Comparison of ENCODE assay signal across 8 cellular contexts in the genomic region with DNA sequence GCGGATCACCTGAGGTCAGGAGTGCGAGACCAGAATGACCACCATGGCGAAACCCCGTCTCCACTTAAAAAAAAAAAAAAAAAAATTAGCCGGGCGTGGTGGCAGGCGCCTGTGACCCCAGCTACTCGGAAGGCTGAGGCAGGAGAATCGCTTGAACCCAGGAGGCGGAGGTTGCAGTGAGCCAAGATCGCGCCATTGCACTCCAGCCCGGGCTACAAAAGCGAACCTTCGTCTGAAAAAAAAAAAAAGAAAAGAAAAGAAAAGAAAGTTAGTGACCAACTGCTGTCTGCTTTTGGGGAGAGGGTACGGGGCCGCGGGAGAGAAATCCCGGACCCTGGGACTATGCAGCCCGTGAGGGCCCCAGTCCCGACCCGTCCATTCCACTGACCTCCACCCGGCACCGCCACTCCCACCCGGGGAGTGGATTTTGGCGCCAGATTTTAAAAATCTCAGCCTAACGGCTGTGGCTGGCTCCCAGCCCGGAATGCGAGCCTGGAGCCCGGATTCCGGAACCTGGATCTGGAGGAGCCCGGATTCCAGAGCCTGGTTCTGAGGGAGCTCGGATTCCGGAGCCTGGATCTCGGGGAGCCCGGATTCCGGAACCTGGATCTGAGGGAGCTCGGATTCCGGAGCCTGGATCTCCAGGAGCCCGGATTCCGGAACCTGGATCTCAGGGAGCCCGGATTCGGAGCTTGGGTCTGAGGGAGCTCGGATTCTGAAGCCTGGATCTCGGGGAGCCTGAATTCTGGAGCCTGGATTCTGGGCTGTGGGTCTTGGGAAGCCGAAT. TPM values are rescaled to one million over a fixed set of nuclear protein-coding genes. Genes with fewer than 3 reads are reported as not detected.
DNase-seq lines count a peak whose midpoint lies in the region; ATAC-seq lines count a peak whose summit lies in the region.

No MANE protein-coding gene starts in this region.

- intact Hi-C loops in activated CD4-positive, alpha-beta T cell treated with anti-CD3 and anti-CD28 coated beads for 36 hours (cut with DNase I, micrococcal nuclease): loop anchor here in 1 of 2 experiments (1.0 kb wide), 1 partner anchor 322 kb away; a partner anchor contains a TSS

- peaks cover 4% of the 10 kb centered on the region for H3K36me3 ChIP-seq in NT2/D1 (ENCODE audit: insufficient read depth, insufficient read length, low read length)

- peaks cover 2% of the 10 kb centered on the region for H3K27me3 Mint-ChIP-seq in activated CD4-positive, alpha-beta T cell treated with anti-CD3 and anti-CD28 coated beads for 36 hours
- H3K27me3 Mint-ChIP-seq in stimulated activated naive CD8-positive, alpha-beta T cell treated with anti-CD3 and anti-CD28 coated beads, Interleukin-15, amount 100 ng/mL, for 72 hours: no peaks in the 10 kb centered on the region

- H3K9ac ChIP-seq in NT2/D1 (ENCODE audit: insufficient read length, low read depth): peak overlapping the region; percentile 89

- no peaks in the 10 kb centered on the region for H3K9me3 Mint-ChIP-seq in activated CD4-positive, alpha-beta T cell treated with anti-CD3 and anti-CD28 coated beads for 36 hours (ENCODE audit: low read depth)
- H3K9me3 Mint-ChIP-seq in stimulated activated naive CD8-positive, alpha-beta T cell treated with anti-CD3 and anti-CD28 coated beads, Interleukin-15, amount 100 ng/mL, for 72 hours: no peaks in the 10 kb centered on the region

- H3K9me3 ChIP-seq in NT2/D1 (ENCODE audit: insufficient read depth, low read length): no peaks in the 10 kb centered on the region

- ATAC-seq in activated CD4-positive, alpha-beta T cell treated with anti-CD3 and anti-CD28 coated beads for 36 hours: no peak
- peak; percentile 71 for ATAC-seq in left lobe of liver
- ATAC-seq in stimulated activated naive CD8-positive, alpha-beta T cell treated with anti-CD3 and anti-CD28 coated beads, Interleukin-15, amount 100 ng/mL, for 72 hours: no peak
- ATAC-seq in HG03439 (IDR thresholded peaks at IDR 0.05; ENCODE audit: unreplicated experiment): no peak
- no peak for ATAC-seq in GM21723 (IDR thresholded peaks at IDR 0.05; ENCODE audit: unreplicated experiment)

- no peaks in the 10 kb centered on the region for H3K36me3 Mint-ChIP-seq in activated CD4-positive, alpha-beta T cell treated with anti-CD3 and anti-CD28 coated beads for 36 hours (ENCODE audit: low read depth)

- peak overlapping the region; percentile 64 for H3K4me3 ChIP-seq in NT2/D1 (ENCODE audit: insufficient read length, low read depth)

- no peaks in the 10 kb centered on the region for H3K27me3 ChIP-seq in NT2/D1 (ENCODE audit: insufficient read depth, insufficient read length)

- DNase-seq in activated CD4-positive, alpha-beta T cell treated with anti-CD3 and anti-CD28 coated beads for 36 hours: no peak
- DNase-seq in activated CD4-positive, alpha-beta T cell treated with anti-CD3 and anti-CD28 coated beads for 1 hour: no peak
- DNase-seq in NT2/D1 (ENCODE audit: low read depth, low spot score) (peak; percentile 99), dermis microvascular lymphatic vessel endothelial cell (ENCODE audit: low read depth in 2 of 2) (peak; percentile 91 to 93), left lobe of liver (ENCODE audit: low spot score) (peak; percentile 85)
- no peak for DNase-seq in stimulated activated naive CD8-positive, alpha-beta T cell treated with anti-CD3 and anti-CD28 coated beads, Interleukin-15, amount 100 ng/mL, for 72 hours

- POLR2A ChIA-PET in activated CD4-positive, alpha-beta T cell treated with anti-CD3 and anti-CD28 coated beads for 36 hours (lab: Charles Lee): interaction anchor here (0.7 kb wide), 1 partner anchor 300 kb away, joined by 5 read pairs; no protein-coding TSS in a partner anchor

- H3K4me1 Mint-ChIP-seq in activated CD4-positive, alpha-beta T cell treated with anti-CD3 and anti-CD28 coated beads for 36 hours: peaks cover 3% of the 10 kb centered on the region
- H3K4me1 Mint-ChIP-seq in stimulated activated naive CD8-positive, alpha-beta T cell treated with anti-CD3 and anti-CD28 coated beads, Interleukin-15, amount 100 ng/mL, for 72 hours: peaks cover 31% of the 10 kb centered on the region

- peak overlapping the region; percentile 77 for H3K4me3 Mint-ChIP-seq in activated CD4-positive, alpha-beta T cell treated with anti-CD3 and anti-CD28 coated beads for 36 hours
- H3K4me3 Mint-ChIP-seq in stimulated activated naive CD8-positive, alpha-beta T cell treated with anti-CD3 and anti-CD28 coated beads, Interleukin-15, amount 100 ng/mL, for 72 hours: peak overlapping the region; percentile 90 to 91

- H3K27ac Mint-ChIP-seq in activated CD4-positive, alpha-beta T cell treated with anti-CD3 and anti-CD28 coated beads for 36 hours: no peak overlapping the region
- peak overlapping the region in 1 of 2 donors; percentile 96 for H3K27ac Mint-ChIP-seq in stimulated activated naive CD8-positive, alpha-beta T cell treated with anti-CD3 and anti-CD28 coated beads, Interleukin-15, amount 100 ng/mL, for 72 hours

- H3K4me1 ChIP-seq in NT2/D1 (ENCODE audit: insufficient read depth, insufficient read length): peaks cover 5% of the 10 kb centered on the region

- CTCF ChIA-PET in activated CD4-positive, alpha-beta T cell treated with anti-CD3 and anti-CD28 coated beads for 36 hours (lab: Charles Lee): interaction anchor here (0.7 to 1.4 kb wide), 3 partner anchors 76 to 174 kb away, joined by 3 to 4 read pairs (median 4); no protein-coding TSS in a partner anchor

RNA-seq across cellular contexts. Expression of a gene that starts 6.1 kb away (rescaled TPM):
- 10 to 100 TPM; 91.0 to 93.9 TPM for total RNA-seq in activated CD4-positive, alpha-beta T cell treated with anti-CD3 and anti-CD28 coated beads for 36 hours
- total RNA-seq in dermis microvascular lymphatic vessel endothelial cell (52.6 and 87.3 TPM in 2 replicates), left lobe of liver (7.4 TPM)

RNA-seq across cellular contexts. Expression of a gene that starts 13.1 kb away (rescaled TPM):
- total RNA-seq in activated CD4-positive, alpha-beta T cell treated with anti-CD3 and anti-CD28 coated beads for 36 hours: 10 to 100 TPM; 57.7 to 71.2 TPM
- total RNA-seq in dermis microvascular lymphatic vessel endothelial cell (42.0 and 107 TPM in 2 replicates), left lobe of liver (52.1 TPM)

RNA-seq across cellular contexts. Expression of a gene that starts 35.4 kb away (rescaled TPM):
- total RNA-seq in activated CD4-positive, alpha-beta T cell treated with anti-CD3 and anti-CD28 coated beads for 36 hours: 100 to 1,000 TPM in 1 of 2 experiments, 10 to 100 TPM in 1; 70.7 to 104 TPM
- 50.4 and 54.4 TPM in 2 replicates for total RNA-seq in dermis microvascular lymphatic vessel endothelial cell
- 63.9 TPM for total RNA-seq in left lobe of liver

Comparison
In these comparisons a context has a peak if more than half of its experiments do, and no peak if none do; other contexts are left out.
1. DNase-seq: peak in NT2/D1 (single experiment), dermis microvascular lymphatic vessel endothelial cell (2 of 2) and left lobe of liver (single experiment); none in activated CD4-positive, alpha-beta T cell treated with anti-CD3 and anti-CD28 coated beads for 36 hours (single experiment), activated CD4-positive, alpha-beta T cell treated with anti-CD3 and anti-CD28 coated beads for 1 hour (single experiment) and stimulated activated naive CD8-positive, alpha-beta T cell treated with anti-CD3 and anti-CD28 coated beads, Interleukin-15, amount 100 ng/mL, for 72 hours (0 of 2).